Comparison of ENCODE assay signal across 20 cellular contexts in the genomic region with DNA sequence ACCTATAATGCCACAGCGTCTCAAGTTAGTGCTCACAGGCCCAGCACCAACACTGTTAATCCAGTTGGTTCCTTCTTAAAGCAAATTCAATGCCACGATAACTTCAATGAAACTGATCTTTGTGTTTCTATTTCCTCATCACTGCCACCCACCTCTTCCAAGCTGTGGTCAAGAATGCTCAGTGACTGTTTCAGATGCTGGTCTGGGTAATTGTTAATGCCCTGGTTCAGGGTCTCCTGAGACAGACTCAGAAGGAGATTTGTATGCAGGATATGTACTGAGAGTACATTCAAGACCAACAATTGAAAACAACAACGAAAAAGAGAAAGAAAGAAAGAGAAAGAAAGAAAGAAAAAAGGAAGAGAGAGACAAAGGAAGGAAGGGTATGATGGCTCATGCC.
"Had no signal": no experiment of that assay in that cellular context is flagged by ENCODE, and none has a peak within 500 bp of the region (broad histone marks: within the 10 kb centered on the region; RNA-seq: fewer than 3 reads in every experiment).

No MANE protein-coding gene starts in this region.

- H3K4me3 Mint-ChIP-seq: activated CD4-positive, alpha-beta memory T cell treated with anti-CD3 and anti-CD28 coated beads, Interleukin-2, amount 10 ng/mL, durations not matched to agents 7 days and 5 days; activated naive CD8-positive, alpha-beta T cell treated with anti-CD3 and anti-CD28 coated beads, Interleukin-2, amount 10 ng/mL, durations not matched to agents 7 days and 5 days; activated T-helper 17 cell treated with anti-CD3 and anti-CD28 coated beads, Interleukin-2, amount 50 U/mL, for 72 hours; nephron progenitor cell; type B pancreatic cell had no signal

- H3K27me3 ChIP-seq: body of pancreas, dorsolateral prefrontal cortex, hepatocyte, right atrium auricular region, stomach had no signal

- H3K4me2 ChIP-seq: hepatocyte had no signal

- H3K4me1 Mint-ChIP-seq: activated CD4-positive, alpha-beta memory T cell treated with anti-CD3 and anti-CD28 coated beads, Interleukin-2, amount 10 ng/mL, durations not matched to agents 7 days and 5 days; activated T-helper 17 cell treated with anti-CD3 and anti-CD28 coated beads, Interleukin-2, amount 50 U/mL, for 72 hours had no signal

- H3K27ac Mint-ChIP-seq: activated CD4-positive, alpha-beta memory T cell treated with anti-CD3 and anti-CD28 coated beads, Interleukin-2, amount 10 ng/mL, durations not matched to agents 7 days and 5 days; activated naive CD8-positive, alpha-beta T cell treated with anti-CD3 and anti-CD28 coated beads, Interleukin-2, amount 10 ng/mL, durations not matched to agents 7 days and 5 days; activated T-helper 17 cell treated with anti-CD3 and anti-CD28 coated beads, Interleukin-2, amount 50 U/mL, for 72 hours; nephron progenitor cell; progenitor cell of endocrine pancreas; type B pancreatic cell had no signal

- H3K79me2 ChIP-seq: hepatocyte had no signal

- DNase-seq: activated CD4-positive, alpha-beta memory T cell treated with anti-CD3 and anti-CD28 coated beads, Interleukin-2, amount 10 ng/mL, durations not matched to agents 7 days and 5 days; activated CD4-positive, alpha-beta T cell treated with anti-CD3 and anti-CD28 coated beads for 48 hours; activated CD4-positive, CD25-positive, alpha-beta regulatory T cell; activated naive CD4-positive, alpha-beta T cell; activated naive CD8-positive, alpha-beta T cell treated with anti-CD3 and anti-CD28 coated beads, Interleukin-2, amount 10 ng/mL, durations not matched to agents 7 days and 5 days; activated T-cell treated with anti-CD3 and anti-CD28 coated beads, Interleukin-2, amount 50 U/mL, for 1 hour; body of pancreas; dorsolateral prefrontal cortex; foreskin fibroblast; nephron progenitor cell; occipital lobe; stimulated activated CD4-positive, alpha-beta T cell treated with anti-CD3 and anti-CD28 coated beads, Interleukin-2, amount 100 ng/mL, for 24 hours; stomach; T-helper 1 cell; T-helper 9 cell had no signal

- H3K4me1 ChIP-seq: body of pancreas, right atrium auricular region had no signal

- H3K9me3 Mint-ChIP-seq: activated CD4-positive, alpha-beta memory T cell treated with anti-CD3 and anti-CD28 coated beads, Interleukin-2, amount 10 ng/mL, durations not matched to agents 7 days and 5 days; activated T-helper 17 cell treated with anti-CD3 and anti-CD28 coated beads, Interleukin-2, amount 50 U/mL, for 72 hours had no signal

- H2AFZ ChIP-seq: hepatocyte had no signal

- H3K9me3 ChIP-seq: body of pancreas, right atrium auricular region had no signal

- H3K27ac ChIP-seq: body of pancreas, dorsolateral prefrontal cortex, hepatocyte, right atrium auricular region, stomach had no signal

- H3K27me3 Mint-ChIP-seq: activated CD4-positive, alpha-beta memory T cell treated with anti-CD3 and anti-CD28 coated beads, Interleukin-2, amount 10 ng/mL, durations not matched to agents 7 days and 5 days; activated naive CD8-positive, alpha-beta T cell treated with anti-CD3 and anti-CD28 coated beads, Interleukin-2, amount 10 ng/mL, durations not matched to agents 7 days and 5 days; activated T-helper 17 cell treated with anti-CD3 and anti-CD28 coated beads, Interleukin-2, amount 50 U/mL, for 72 hours had no signal

- H3K36me3 ChIP-seq: right atrium auricular region, stomach had no signal

- ATAC-seq: activated T-helper 17 cell treated with anti-CD3 and anti-CD28 coated beads, Interleukin-2, amount 50 U/mL, for 72 hours; body of pancreas had no signal

- H3K4me3 ChIP-seq: body of pancreas, dorsolateral prefrontal cortex, hepatocyte, right atrium auricular region, stomach had no signal
